ENCODE assay signal across 26 cellular contexts in the genomic region with DNA sequence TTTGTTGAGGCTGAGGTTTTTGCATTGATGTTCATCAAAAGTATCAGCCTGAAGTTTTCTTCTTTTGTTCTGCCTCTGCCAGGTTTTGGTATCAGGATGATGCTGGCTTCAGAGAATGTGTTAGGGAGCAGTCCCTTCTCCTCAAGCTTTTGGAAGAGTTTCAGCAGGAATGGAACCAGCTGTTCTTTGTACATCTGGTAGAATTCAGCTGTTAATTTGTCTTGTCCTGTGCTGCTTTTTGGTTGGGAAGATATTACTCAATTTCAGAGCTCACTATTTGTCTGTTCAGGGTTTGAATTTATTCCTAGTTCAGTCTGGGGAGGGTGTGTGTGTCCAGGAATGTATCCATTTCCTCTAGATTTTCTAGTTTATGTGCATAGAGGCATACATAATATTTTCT.
"Had no signal": no experiment of that assay in that cellular context is flagged by ENCODE, and none has a peak within 500 bp of the region (broad histone marks: within the 10 kb centered on the region; RNA-seq: fewer than 3 reads in every experiment).

No MANE protein-coding gene starts in this region.

- ATAC-seq: activated CD8-positive, alpha-beta memory T cell treated with anti-CD3 and anti-CD28 coated beads, Interleukin-2, amount 10 ng/mL, durations not matched to agents 7 days and 5 days; body of pancreas; PC-3; T-helper 17 cell; WTC11 had no signal

- H3K4me1 ChIP-seq: ascending aorta had no signal

- H3K36me3 ChIP-seq: ascending aorta had no signal

- H3K27me3 Mint-ChIP-seq: activated CD8-positive, alpha-beta memory T cell treated with anti-CD3 and anti-CD28 coated beads, Interleukin-2, amount 10 ng/mL, durations not matched to agents 7 days and 5 days; activated naive CD4-positive, alpha-beta T cell treated with anti-CD3 and anti-CD28 coated beads, Interleukin-2, amount 50 U/mL, for 24 hours; activated T-cell treated with anti-CD3 and anti-CD28 coated beads, Interleukin-2, amount 50 U/mL, for 24 hours; T-helper 17 cell had no signal

- H3K27me3 ChIP-seq: ascending aorta, body of pancreas, MG63 had no signal

- H3K4me3 ChIP-seq: ascending aorta, body of pancreas, MG63 had no signal

- H3K27ac ChIP-seq: ascending aorta, body of pancreas, KMS-11 had no signal

- H3K27ac Mint-ChIP-seq: activated CD8-positive, alpha-beta memory T cell treated with anti-CD3 and anti-CD28 coated beads, Interleukin-2, amount 10 ng/mL, durations not matched to agents 7 days and 5 days; activated naive CD4-positive, alpha-beta T cell treated with anti-CD3 and anti-CD28 coated beads, Interleukin-2, amount 50 U/mL, for 24 hours; activated T-cell treated with anti-CD3 and anti-CD28 coated beads, Interleukin-2, amount 50 U/mL, for 24 hours; activated T-helper 1 cell treated with anti-CD3 and anti-CD28 coated beads, Interleukin-12 subunit alpha, Interleukin-12 subunit beta, Interleukin-2, Interleukin-4 antibody, amounts not matched to agents 30 ng/mL and 10 ng/mL and 1 ng/mL, durations not matched to agents 14 hours and 24 hours and 36 hours; T-helper 17 cell; WTC11 had no signal

- H3K9ac ChIP-seq: KMS-11 had no signal

- DNase-seq: activated CD4-positive, alpha-beta T cell treated with anti-CD3 and anti-CD28 coated beads for 48 hours; activated CD4-positive, alpha-beta T cell treated with anti-CD3 and anti-CD28 coated beads, Interleukin-2, amount 50 U/mL, for 4 hours; activated CD4-positive, CD25-positive, alpha-beta regulatory T cell treated with anti-CD3 and anti-CD28 coated beads, Interleukin-2, amount 50 U/mL, for 72 hours; activated CD8-positive, alpha-beta memory T cell treated with anti-CD3 and anti-CD28 coated beads, Interleukin-2, amount 10 ng/mL, durations not matched to agents 7 days and 5 days; activated effector memory CD4-positive, alpha-beta T cell treated with Interleukin-2 at 50 U/mL for 16 hours; activated naive CD4-positive, alpha-beta T cell; activated T-cell treated with anti-CD3 and anti-CD28 coated beads, Interleukin-2, amount 50 U/mL, for 24 hours; amniotic stem cell; body of pancreas; MG63; MV-4-11; NCI-H1105; NCI-H1436 treated with DMSO at 0.1 percent for 48 hours; NCI-H187; NCI-H2081 treated with DMSO at 0.1 percent for 48 hours; NCI-H446; NCI-H524; PC-3; SIG-M5; T-helper 17 cell; T-helper 9 cell had no signal

- H3K4me1 Mint-ChIP-seq: activated CD8-positive, alpha-beta memory T cell treated with anti-CD3 and anti-CD28 coated beads, Interleukin-2, amount 10 ng/mL, durations not matched to agents 7 days and 5 days; T-helper 17 cell had no signal

- H3K4me3 Mint-ChIP-seq: activated CD8-positive, alpha-beta memory T cell treated with anti-CD3 and anti-CD28 coated beads, Interleukin-2, amount 10 ng/mL, durations not matched to agents 7 days and 5 days; activated naive CD4-positive, alpha-beta T cell treated with anti-CD3 and anti-CD28 coated beads, Interleukin-2, amount 50 U/mL, for 24 hours; activated T-cell treated with anti-CD3 and anti-CD28 coated beads, Interleukin-2, amount 50 U/mL, for 24 hours; activated T-helper 1 cell treated with anti-CD3 and anti-CD28 coated beads, Interleukin-12 subunit alpha, Interleukin-12 subunit beta, Interleukin-2, Interleukin-4 antibody, amounts not matched to agents 30 ng/mL and 10 ng/mL and 1 ng/mL, durations not matched to agents 14 hours and 24 hours and 36 hours; T-helper 17 cell; WTC11 had no signal
